In genomic region chr11:114562166-114562916, GRCh38 we compare ENCODE assay signal across 22 cellular contexts. TPM values are rescaled to one million over a fixed set of nuclear protein-coding genes. Genes with fewer than 3 reads are reported as not detected.
DNase-seq lines count a peak whose midpoint lies in the region; ATAC-seq, FAIRE-seq and TF ChIP-seq lines count a peak whose summit lies in the region.
"Had no signal": no experiment of that assay in that cellular context is flagged by ENCODE, and none has a peak within 500 bp of the region (broad histone marks: within the 10 kb centered on the region; RNA-seq: fewer than 3 reads in every experiment).

No MANE protein-coding gene starts in this region.

- H3K27ac ChIP-seq in astrocyte (ENCODE audit: low read depth, low read length): no peak overlapping the region
- H3K27ac ChIP-seq: esophagus muscularis mucosa, lower lobe of right lung, testis had no signal

- ATAC-seq in HG02610 (IDR thresholded peaks at IDR 0.05; ENCODE audit: unreplicated experiment): no peak
- ATAC-seq in WTC11: no peak
- ATAC-seq: activated CD8-positive, alpha-beta T cell treated with anti-CD3 and anti-CD28 coated beads for 36 hours; lower lobe of right lung; natural killer cell treated with Interleukin-12 subunit alpha and Interleukin-12 subunit beta and Interleukin-15 and Interleukin-18, amount 100 ng/mL, for 72 hours had no signal

- no peaks in the 10 kb centered on the region for H3K9me3 ChIP-seq in astrocyte (ENCODE audit: insufficient read depth, low read depth, low read length)
- H3K9me3 ChIP-seq: esophagus muscularis mucosa, lower lobe of right lung, testis had no signal

- peak; percentile 66 for FAIRE-seq in GM18507 (lab: Jason Lieb, UNC)
- FAIRE-seq in astrocyte (lab: Jason Lieb, UNC): peak; percentile 69
- FAIRE-seq in islet of Langerhans (lab: Jason Lieb, UNC): peak; percentile 9

- H2AFZ ChIP-seq in astrocyte (ENCODE audit: low read depth, low read length): no peak overlapping the region

- no peak for TF ChIP-seq CTCF in astrocyte (IDR thresholded peaks at IDR 0.05; ENCODE audit: insufficient read depth, low read depth, low read length)
- TF ChIP-seq CTCF in WTC11 (IDR thresholded peaks at IDR 0.05): no peak

- H3K4me2 ChIP-seq in astrocyte (ENCODE audit: low read length): peak overlapping the region; percentile 39

- H3K4me3 Mint-ChIP-seq in astrocyte (ENCODE audit: unreplicated experiment): no peak overlapping the region
- H3K4me3 Mint-ChIP-seq in WTC11: no peak overlapping the region
- H3K4me3 Mint-ChIP-seq: activated CD8-positive, alpha-beta T cell treated with anti-CD3 and anti-CD28 coated beads for 36 hours; natural killer cell treated with Interleukin-12 subunit alpha and Interleukin-12 subunit beta and Interleukin-15 and Interleukin-18, amount 100 ng/mL, for 72 hours had no signal

- CTCF ChIA-PET in WTC11 (lab: Charles Lee): no interaction called here

- H3K27me3 Mint-ChIP-seq in astrocyte (ENCODE audit: low read depth, unreplicated experiment) (no peaks in the 10 kb centered on the region), WTC11 (ENCODE audit: low read depth) (no peaks in the 10 kb centered on the region)

- H3K36me3 ChIP-seq in astrocyte (ENCODE audit: insufficient read depth, low read length): no peaks in the 10 kb centered on the region
- H3K36me3 ChIP-seq: esophagus muscularis mucosa, lower lobe of right lung had no signal

- H4K20me1 ChIP-seq in astrocyte (ENCODE audit: insufficient read depth, low read length): no peaks in the 10 kb centered on the region

- no peaks in the 10 kb centered on the region for H3K4me1 ChIP-seq in astrocyte (ENCODE audit: insufficient read depth, low read length)
- H3K4me1 ChIP-seq: esophagus muscularis mucosa, lower lobe of right lung, testis had no signal

- DNase-seq in A172 (ENCODE audit: low spot score) (peak; percentile 66), GM18507 (ENCODE audit: extremely low spot score, insufficient read length, low read depth) (no peak), astrocyte (ENCODE audit: low read depth) (peak; percentile 80), T-helper 9 cell (no peak), WTC11 (ENCODE audit: low spot score) (no peak)
- DNase-seq in activated CD4-positive, alpha-beta T cell treated with anti-CD3 and anti-CD28 coated beads for 4 hours: no peak
- DNase-seq: ACHN; activated CD8-positive, alpha-beta T cell treated with anti-CD3 and anti-CD28 coated beads for 36 hours; amniotic stem cell; COR-L47; cortex of kidney; GOT3; KG1; lower lobe of right lung; NCI-H1417; NCI-H510A treated with DMSO at 0.1 percent for 48 hours; stimulated activated CD8-positive, alpha-beta memory T cell treated with anti-CD3 and anti-CD28 coated beads, Interleukin-4, amount 100 ng/mL, for 48 hours; testis had no signal

- H3K9me3 Mint-ChIP-seq in astrocyte (ENCODE audit: unreplicated experiment): no peaks in the 10 kb centered on the region
- peaks cover 8% of the 10 kb centered on the region for H3K9me3 Mint-ChIP-seq in WTC11
- H3K9me3 Mint-ChIP-seq: activated CD8-positive, alpha-beta T cell treated with anti-CD3 and anti-CD28 coated beads for 36 hours; natural killer cell treated with Interleukin-12 subunit alpha and Interleukin-12 subunit beta and Interleukin-15 and Interleukin-18, amount 100 ng/mL, for 72 hours had no signal

- no peak overlapping the region for H3K27ac Mint-ChIP-seq in astrocyte (ENCODE audit: unreplicated experiment)
- H3K27ac Mint-ChIP-seq in WTC11: no peak overlapping the region
- H3K27ac Mint-ChIP-seq: activated CD8-positive, alpha-beta T cell treated with anti-CD3 and anti-CD28 coated beads for 36 hours; natural killer cell treated with Interleukin-12 subunit alpha and Interleukin-12 subunit beta and Interleukin-15 and Interleukin-18, amount 100 ng/mL, for 72 hours had no signal

- H3K27me3 ChIP-seq in astrocyte (ENCODE audit: insufficient read depth, low read length): no peaks in the 10 kb centered on the region
- H3K27me3 ChIP-seq: esophagus muscularis mucosa, testis had no signal

- no peaks in the 10 kb centered on the region for H3K79me2 ChIP-seq in astrocyte (ENCODE audit: insufficient read depth, low read length)

- no peak overlapping the region for H3K9ac ChIP-seq in astrocyte (ENCODE audit: low read length)

- H3K4me1 Mint-ChIP-seq in astrocyte (ENCODE audit: low read depth, unreplicated experiment): peaks cover 8% of the 10 kb centered on the region
- H3K4me1 Mint-ChIP-seq in WTC11: peaks cover 27% of the 10 kb centered on the region

- no peaks in the 10 kb centered on the region for H3K36me3 Mint-ChIP-seq in astrocyte (ENCODE audit: low read depth, unreplicated experiment)
- no peaks in the 10 kb centered on the region for H3K36me3 Mint-ChIP-seq in WTC11
- H3K36me3 Mint-ChIP-seq: natural killer cell treated with Interleukin-12 subunit alpha and Interleukin-12 subunit beta and Interleukin-15 and Interleukin-18, amount 100 ng/mL, for 72 hours had no signal

- POLR2A ChIA-PET in WTC11 (lab: Charles Lee): no interaction called here

- no peak overlapping the region for H3K4me3 ChIP-seq in astrocyte (ENCODE audit: insufficient read depth, low read depth, low read length)
- H3K4me3 ChIP-seq: esophagus muscularis mucosa, lower lobe of right lung, testis had no signal

TF ChIP-seq in WTC11, 78 proteins besides CTCF, POLR2A, EP300 and RAD21 (continues in another document):
- TF ChIP-seq PRDM15 (CRISPR knock-in tag; IDR thresholded peaks at IDR 0.05) (no peak), CDX4 (CRISPR knock-in tag; IDR thresholded peaks at IDR 0.05; ENCODE audit: borderline replicate concordance) (no peak), AFF4 (CRISPR knock-in tag; IDR thresholded peaks at IDR 0.05; ENCODE audit: borderline replicate concordance) (no peak), HMGA2 (CRISPR knock-in tag; IDR thresholded peaks at IDR 0.05) (no peak)

RNA-seq across cellular contexts. Expression of gene NXPE1, which starts 2.7 kb away (rescaled TPM):
- 0.05 TPM in 1 of 2 replicates, not detected in the other for total RNA-seq in A172 (2014; rRNA removed; shearing (Covaris generic))
- not detected in 2 replicates for total RNA-seq in astrocyte
- total RNA-seq in WTC11 (2021): 0.16 TPM in 1 of 3 replicates, not detected in the others
- total RNA-seq: activated CD8-positive, alpha-beta T cell treated with anti-CD3 and anti-CD28 coated beads for 36 hours; esophagus muscularis mucosa; lower lobe of right lung; natural killer cell treated with Interleukin-12 subunit alpha and Interleukin-12 subunit beta and Interleukin-15 and Interleukin-18, amount 100 ng/mL, for 72 hours had no signal

RNA-seq across cellular contexts. Expression of gene NXPE4, which starts 33.2 kb away (rescaled TPM):
- total RNA-seq in A172 (2014; rRNA removed; shearing (Covaris generic)): not detected in 2 replicates
- total RNA-seq in astrocyte (not detected in 2 replicates), WTC11 (2021) (0.11 TPM in 1 of 3 replicates, not detected in the others)
- total RNA-seq: activated CD8-positive, alpha-beta T cell treated with anti-CD3 and anti-CD28 coated beads for 36 hours; esophagus muscularis mucosa; lower lobe of right lung; natural killer cell treated with Interleukin-12 subunit alpha and Interleukin-12 subunit beta and Interleukin-15 and Interleukin-18, amount 100 ng/mL, for 72 hours; testis had no signal

Comparison
In these comparisons a context has a peak if more than half of its experiments do, and no peak if none do; other contexts are left out.
1. DNase-seq: peak in A172 (single experiment) and astrocyte (single experiment); none in GM18507 (single experiment), T-helper 9 cell (single experiment), WTC11 (single experiment) and activated CD4-positive, alpha-beta T cell treated with anti-CD3 and anti-CD28 coated beads for 4 hours (0 of 2).